In the genomic region with DNA sequence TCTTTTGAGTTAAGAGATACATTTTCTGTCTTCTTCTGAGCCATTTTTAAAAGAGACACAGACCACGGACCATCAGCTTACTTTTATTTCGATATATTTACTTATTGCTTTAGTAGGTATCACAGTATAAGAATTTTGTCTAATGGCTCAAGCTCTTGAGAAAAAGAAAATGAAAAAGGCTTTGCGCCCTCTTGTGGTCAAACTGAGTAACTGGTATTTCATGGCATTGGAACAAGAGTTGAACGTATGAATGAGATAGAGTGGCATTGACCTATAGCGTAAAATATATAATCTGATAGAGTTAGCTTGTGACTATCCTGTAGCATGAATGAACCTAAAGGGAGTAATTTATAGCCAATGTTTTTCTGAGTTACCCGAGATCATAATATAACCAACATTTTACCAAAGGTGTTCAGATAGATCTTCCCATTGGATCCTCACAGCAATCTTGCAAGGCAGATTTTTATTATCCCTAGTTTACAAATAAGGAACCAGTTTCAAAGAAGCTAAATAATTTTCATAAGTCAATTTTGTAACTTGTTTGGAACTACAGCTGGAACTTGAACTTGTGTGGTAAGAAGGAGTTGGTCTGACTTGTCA, we compare ENCODE assay signal across 1 cellular context.
TF ChIP-seq lines count a peak whose summit lies in the region.

No MANE protein-coding gene starts in this region.

TF ChIP-seq in K562, 482 proteins besides CTCF, POLR2A, EP300 and RAD21 (continued from another document):
- no peak for TF ChIP-seq NELFE (IDR thresholded peaks at IDR 0.05; ENCODE audit: insufficient read depth, insufficient read length)
- TF ChIP-seq DIDO1 (tag; IDR thresholded peaks at IDR 0.05; ENCODE audit: low read depth): no peak
- TF ChIP-seq, protein P1, sequence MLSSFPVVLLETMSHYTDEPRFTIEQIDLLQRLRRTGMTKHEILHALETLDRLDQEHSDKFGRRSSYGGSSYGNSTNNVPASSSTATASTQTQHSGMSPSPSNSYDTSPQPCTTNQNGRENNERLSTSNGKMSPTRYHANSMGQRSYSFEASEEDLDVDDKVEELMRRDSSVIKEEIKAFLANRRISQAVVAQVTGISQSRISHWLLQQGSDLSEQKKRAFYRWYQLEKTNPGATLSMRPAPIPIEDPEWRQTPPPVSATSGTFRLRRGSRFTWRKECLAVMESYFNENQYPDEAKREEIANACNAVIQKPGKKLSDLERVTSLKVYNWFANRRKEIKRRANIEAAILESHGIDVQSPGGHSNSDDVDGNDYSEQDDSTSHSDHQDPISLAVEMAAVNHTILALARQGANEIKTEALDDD (IDR thresholded peaks at IDR 0.05): no peak
- TF ChIP-seq MYC (IDR thresholded peaks at IDR 0.05; ENCODE audit: low read depth, low read length): no peak
- no peak for TF ChIP-seq MYC (CRISPR knock-in tag; IDR thresholded peaks at IDR 0.05; ENCODE audit: borderline replicate concordance, low read depth)
- no peak for TF ChIP-seq CBFB (CRISPR knock-in tag; IDR thresholded peaks at IDR 0.05)
- TF ChIP-seq, protein P2, sequence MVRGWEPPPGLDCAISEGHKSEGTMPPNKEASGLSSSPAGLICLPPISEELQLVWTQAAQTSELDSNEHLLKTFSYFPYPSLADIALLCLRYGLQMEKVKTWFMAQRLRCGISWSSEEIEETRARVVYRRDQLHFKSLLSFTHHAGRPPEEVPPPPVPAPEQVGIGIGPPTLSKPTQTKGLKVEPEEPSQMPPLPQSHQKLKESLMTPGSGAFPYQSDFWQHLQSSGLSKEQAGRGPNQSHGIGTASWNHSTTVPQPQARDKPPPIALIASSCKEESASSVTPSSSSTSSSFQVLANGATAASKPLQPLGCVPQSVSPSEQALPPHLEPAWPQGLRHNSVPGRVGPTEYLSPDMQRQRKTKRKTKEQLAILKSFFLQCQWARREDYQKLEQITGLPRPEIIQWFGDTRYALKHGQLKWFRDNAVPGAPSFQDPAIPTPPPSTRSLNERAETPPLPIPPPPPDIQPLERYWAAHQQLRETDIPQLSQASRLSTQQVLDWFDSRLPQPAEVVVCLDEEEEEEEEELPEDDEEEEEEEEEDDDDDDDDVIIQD (CRISPR knock-in tag; IDR thresholded peaks at IDR 0.05): no peak
- no peak for TF ChIP-seq NUFIP1 (IDR thresholded peaks at IDR 0.05; ENCODE audit: partially characterized antibody)
- 0 out of 2 replicates have a peak, but pooled peaks have one; percentile 29 for TF ChIP-seq DEAF1 (CRISPR knock-in tag; IDR thresholded peaks at IDR 0.05)
- TF ChIP-seq POLR2H (tag; IDR thresholded peaks at IDR 0.05; ENCODE audit: low read depth): 0 out of 2 replicates have a peak, but pooled peaks have one; percentile 19
- no peak for TF ChIP-seq ATF2 (CRISPR knock-in tag; IDR thresholded peaks at IDR 0.05)
- no peak for TF ChIP-seq HNRNPLL (IDR thresholded peaks at IDR 0.05; ENCODE audit: low read depth, low read length, poor library complexity, severe bottlenecking)
- no peak for TF ChIP-seq PHB2 (IDR thresholded peaks at IDR 0.05; ENCODE audit: low read depth)
- peak; percentile 85 for TF ChIP-seq ZNF24 (IDR thresholded peaks at IDR 0.05)
- TF ChIP-seq STAT5B (CRISPR knock-in tag; IDR thresholded peaks at IDR 0.05): no peak
- TF ChIP-seq GTF2E2 (tag; IDR thresholded peaks at IDR 0.05): no peak
- TF ChIP-seq SMC3 (conservative IDR thresholded peaks at IDR 0.05; ENCODE audit: insufficient read depth, low read depth, low read length): peak; percentile 56
- no peak for TF ChIP-seq ADNP (tag; IDR thresholded peaks at IDR 0.05)
- TF ChIP-seq ZSCAN32 (CRISPR knock-in tag; IDR thresholded peaks at IDR 0.05): no peak
- TF ChIP-seq HMGXB4 (CRISPR knock-in tag; IDR thresholded peaks at IDR 0.05): no peak
- TF ChIP-seq HNRNPUL1 (IDR thresholded peaks at IDR 0.05; ENCODE audit: low read length): no peak
- no peak for TF ChIP-seq CEBPG (CRISPR knock-in tag; IDR thresholded peaks at IDR 0.05)
- TF ChIP-seq CEBPG (tag; conservative IDR thresholded peaks at IDR 0.05 in 1 of 2, IDR thresholded peaks at IDR 0.05 in 1 of 2): no peak
- TF ChIP-seq ZFP1 (CRISPR knock-in tag; IDR thresholded peaks at IDR 0.05): no peak
- TF ChIP-seq TOE1 (IDR thresholded peaks at IDR 0.05; ENCODE audit: borderline replicate concordance): no peak
- no peak for TF ChIP-seq TOE1 (CRISPR knock-in tag; IDR thresholded peaks at IDR 0.05; ENCODE audit: borderline replicate concordance, low read depth)
- no peak for TF ChIP-seq CHD2 (IDR thresholded peaks at IDR 0.05; ENCODE audit: low read depth, low read length)
- no peak for TF ChIP-seq SMARCC2 (IDR thresholded peaks at IDR 0.05; ENCODE audit: low read depth)
